Comparison of ENCODE assay signal across 38 cellular contexts in genomic region chrX:66098162-66098561, GRCh38. TPM values are rescaled to one million over a fixed set of nuclear protein-coding genes. Genes with fewer than 3 reads are reported as not detected.
"Had no signal": no experiment of that assay in that cellular context is flagged by ENCODE, and none has a peak within 500 bp of the region (broad histone marks: within the 10 kb centered on the region; RNA-seq: fewer than 3 reads in every experiment).

No MANE protein-coding gene starts in this region.

- H3K27ac ChIP-seq: ascending aorta, body of pancreas, brain microvascular endothelial cell, breast epithelium, VCaP had no signal

- H3K9me3 Mint-ChIP-seq: activated B cell treated with CpG ODN at 0.5 μM for 24 hours; activated CD8-positive, alpha-beta T cell treated with anti-CD3 and anti-CD28 coated beads for 36 hours; activated naive CD4-positive, alpha-beta T cell treated with anti-CD3 and anti-CD28 coated beads, Interleukin-2, amount 50 U/mL, for 24 hours; activated naive CD8-positive, alpha-beta T cell treated with anti-CD3 and anti-CD28 coated beads, Interleukin-2, amount 50 U/mL, for 24 hours; activated T-cell treated with anti-CD3 and anti-CD28 coated beads, Interleukin-2, amount 50 U/mL, for 4 hours; activated T-helper 1 cell treated with anti-CD3 and anti-CD28 coated beads, Interleukin-12 subunit alpha, Interleukin-12 subunit beta, Interleukin-2, Interleukin-4 antibody, amounts not matched to agents 30 ng/mL and 10 ng/mL and 1 ng/mL, durations not matched to agents 14 hours and 24 hours and 36 hours had no signal

- H3K9me3 ChIP-seq: ascending aorta, body of pancreas had no signal

- H3K4me1 Mint-ChIP-seq: activated B cell treated with CpG ODN at 0.5 μM for 24 hours; activated CD4-positive, alpha-beta T cell treated with anti-CD3 and anti-CD28 coated beads, Interleukin-2, amount 10 ng/mL, durations not matched to agents 24 days and 14 days; activated naive CD4-positive, alpha-beta T cell treated with anti-CD3 and anti-CD28 coated beads, Interleukin-2, amount 10 ng/mL, durations not matched to agents 7 days and 5 days; activated naive CD4-positive, alpha-beta T cell treated with anti-CD3 and anti-CD28 coated beads, Interleukin-2, amount 50 U/mL, for 24 hours; activated naive CD8-positive, alpha-beta T cell treated with anti-CD3 and anti-CD28 coated beads, Interleukin-2, amount 10 ng/mL, durations not matched to agents 7 days and 5 days; activated naive CD8-positive, alpha-beta T cell treated with anti-CD3 and anti-CD28 coated beads, Interleukin-2, amount 50 U/mL, for 24 hours had no signal

- DNase-seq: activated B cell treated with CpG ODN at 0.5 μM for 24 hours; activated CD4-positive, alpha-beta memory T cell treated with anti-CD3 and anti-CD28 coated beads for 36 hours; activated CD4-positive, alpha-beta T cell treated with anti-CD3 and anti-CD28 coated beads for 4 hours; activated CD4-positive, alpha-beta T cell treated with anti-CD3 and anti-CD28 coated beads, Interleukin-2, amount 10 ng/mL, durations not matched to agents 24 days and 14 days; activated CD4-positive, alpha-beta T cell treated with anti-CD3 and anti-CD28 coated beads, Interleukin-2, amount 50 U/mL, for 1 hour; activated CD4-positive, alpha-beta T cell treated with anti-CD3 and anti-CD28 coated beads, Interleukin-2, amount 50 U/mL, for 4 hours; activated CD4-positive, CD25-positive, alpha-beta regulatory T cell treated with anti-CD3 and anti-CD28 coated beads, Interleukin-2, amount 50 U/mL, for 72 hours; activated CD8-positive, alpha-beta memory T cell treated with anti-CD3 and anti-CD28 coated beads, Interleukin-2, amount 50 U/mL, for 4 hours; activated CD8-positive, alpha-beta T cell treated with anti-CD3 and anti-CD28 coated beads for 36 hours; activated effector memory CD4-positive, alpha-beta T cell treated with Interleukin-2 at 50 U/mL for 16 hours; activated gamma-delta T cell; activated naive CD4-positive, alpha-beta T cell treated with anti-CD3 and anti-CD28 coated beads, Interleukin-2, amount 10 ng/mL, durations not matched to agents 7 days and 5 days; activated naive CD4-positive, alpha-beta T cell treated with Interleukin-2 at 50 U/mL for 16 hours; activated naive CD8-positive, alpha-beta T cell treated with anti-CD3 and anti-CD28 coated beads, Interleukin-2, amount 10 ng/mL, durations not matched to agents 7 days and 5 days; activated naive CD8-positive, alpha-beta T cell treated with anti-CD3 and anti-CD28 coated beads, Interleukin-2, amount 50 U/mL, for 24 hours; activated T-cell treated with anti-CD3 and anti-CD28 coated beads for 4 hours; activated T-cell treated with anti-CD3 and anti-CD28 coated beads, Interleukin-2, amount 50 U/mL, for 1 hour; activated T-cell treated with anti-CD3 and anti-CD28 coated beads, Interleukin-2, amount 50 U/mL, for 4 hours; activated T-cell treated with anti-CD3 and anti-CD28 coated beads, Interleukin-2, amount 50 U/mL, for 72 hours; amygdala; anterior cingulate cortex; body of pancreas; brain microvascular endothelial cell; central memory CD4-positive, alpha-beta T cell; T-helper 1 cell; T-helper 2 cell; T-helper 9 cell had no signal

- H3K36me3 Mint-ChIP-seq: activated CD4-positive, alpha-beta memory T cell treated with anti-CD3 and anti-CD28 coated beads for 36 hours; activated naive CD4-positive, alpha-beta T cell treated with anti-CD3 and anti-CD28 coated beads, Interleukin-2, amount 10 ng/mL, durations not matched to agents 7 days and 5 days; activated naive CD4-positive, alpha-beta T cell treated with anti-CD3 and anti-CD28 coated beads, Interleukin-2, amount 50 U/mL, for 24 hours; activated naive CD8-positive, alpha-beta T cell had no signal

- H3K4me3 ChIP-seq: ascending aorta, body of pancreas, breast epithelium had no signal

- ATAC-seq: activated CD8-positive, alpha-beta T cell treated with anti-CD3 and anti-CD28 coated beads for 36 hours; activated naive CD8-positive, alpha-beta T cell treated with anti-CD3 and anti-CD28 coated beads, Interleukin-2, amount 50 U/mL, for 24 hours; activated T-cell treated with anti-CD3 and anti-CD28 coated beads, Interleukin-2, amount 50 U/mL, for 4 hours; body of pancreas had no signal

- H3K4me1 ChIP-seq: ascending aorta, body of pancreas, breast epithelium had no signal

- H3K27ac Mint-ChIP-seq: activated B cell treated with CpG ODN at 0.5 μM for 24 hours; activated CD4-positive, alpha-beta memory T cell treated with anti-CD3 and anti-CD28 coated beads for 36 hours; activated CD4-positive, alpha-beta T cell treated with anti-CD3 and anti-CD28 coated beads, Interleukin-2, amount 10 ng/mL, durations not matched to agents 24 days and 14 days; activated CD8-positive, alpha-beta T cell treated with anti-CD3 and anti-CD28 coated beads for 36 hours; activated naive CD4-positive, alpha-beta T cell treated with anti-CD3 and anti-CD28 coated beads, Interleukin-2, amount 10 ng/mL, durations not matched to agents 7 days and 5 days; activated naive CD4-positive, alpha-beta T cell treated with anti-CD3 and anti-CD28 coated beads, Interleukin-2, amount 50 U/mL, for 24 hours; activated naive CD8-positive, alpha-beta T cell; activated naive CD8-positive, alpha-beta T cell treated with anti-CD3 and anti-CD28 coated beads, Interleukin-2, amount 10 ng/mL, durations not matched to agents 7 days and 5 days; activated naive CD8-positive, alpha-beta T cell treated with anti-CD3 and anti-CD28 coated beads, Interleukin-2, amount 50 U/mL, for 24 hours; activated T-cell treated with anti-CD3 and anti-CD28 coated beads, Interleukin-2, amount 50 U/mL, for 72 hours; activated T-helper 1 cell treated with anti-CD3 and anti-CD28 coated beads, Interleukin-12 subunit alpha, Interleukin-12 subunit beta, Interleukin-2, Interleukin-4 antibody, amounts not matched to agents 30 ng/mL and 10 ng/mL and 1 ng/mL, durations not matched to agents 14 hours and 24 hours and 36 hours; activated T-helper 2 cell treated with anti-CD3 and anti-CD28 coated beads, Interferon-gamma antibody, Interleukin-2, Interleukin-4, amounts not matched to agents 10 μg/mL and 5 μg/mL and 100 μg/mL, durations not matched to agents 14 hours and 24 hours and 36 hours; T-helper 1 cell treated with Interleukin-12 subunit alpha and Interleukin-12 subunit beta and Interleukin-4 antibody, amounts not matched to agents 30 μg/mL and 1 μg/mL, for 36 hours; T-helper 2 cell treated with Interferon-gamma antibody and Interleukin-4, amounts not matched to agents 5 μg/mL and 100 μg/mL, for 36 hours had no signal

- H3K4me3 Mint-ChIP-seq: activated B cell treated with CpG ODN at 0.5 μM for 24 hours; activated CD4-positive, alpha-beta memory T cell treated with anti-CD3 and anti-CD28 coated beads for 36 hours; activated CD4-positive, alpha-beta T cell treated with anti-CD3 and anti-CD28 coated beads, Interleukin-2, amount 10 ng/mL, durations not matched to agents 24 days and 14 days; activated CD8-positive, alpha-beta T cell treated with anti-CD3 and anti-CD28 coated beads for 36 hours; activated naive CD4-positive, alpha-beta T cell treated with anti-CD3 and anti-CD28 coated beads, Interleukin-2, amount 10 ng/mL, durations not matched to agents 7 days and 5 days; activated naive CD4-positive, alpha-beta T cell treated with anti-CD3 and anti-CD28 coated beads, Interleukin-2, amount 50 U/mL, for 24 hours; activated naive CD8-positive, alpha-beta T cell; activated naive CD8-positive, alpha-beta T cell treated with anti-CD3 and anti-CD28 coated beads, Interleukin-2, amount 10 ng/mL, durations not matched to agents 7 days and 5 days; activated naive CD8-positive, alpha-beta T cell treated with anti-CD3 and anti-CD28 coated beads, Interleukin-2, amount 50 U/mL, for 24 hours; activated T-cell treated with anti-CD3 and anti-CD28 coated beads, Interleukin-2, amount 50 U/mL, for 4 hours; activated T-cell treated with anti-CD3 and anti-CD28 coated beads, Interleukin-2, amount 50 U/mL, for 72 hours; activated T-helper 1 cell treated with anti-CD3 and anti-CD28 coated beads, Interleukin-12 subunit alpha, Interleukin-12 subunit beta, Interleukin-2, Interleukin-4 antibody, amounts not matched to agents 30 ng/mL and 10 ng/mL and 1 ng/mL, durations not matched to agents 14 hours and 24 hours and 36 hours; T-helper 1 cell treated with Interleukin-12 subunit alpha and Interleukin-12 subunit beta and Interleukin-4 antibody, amounts not matched to agents 30 μg/mL and 1 μg/mL, for 36 hours; T-helper 2 cell treated with Interferon-gamma antibody and Interleukin-4, amounts not matched to agents 5 μg/mL and 100 μg/mL, for 36 hours had no signal

- FAIRE-seq: TTC549 had no signal

- H3K36me3 ChIP-seq: ascending aorta, brain microvascular endothelial cell, breast epithelium had no signal

- H3K27me3 ChIP-seq: ascending aorta, body of pancreas, brain microvascular endothelial cell, breast epithelium had no signal

- H3K27me3 Mint-ChIP-seq: activated B cell treated with CpG ODN at 0.5 μM for 24 hours; activated CD4-positive, alpha-beta memory T cell treated with anti-CD3 and anti-CD28 coated beads for 36 hours; activated CD4-positive, alpha-beta T cell treated with anti-CD3 and anti-CD28 coated beads, Interleukin-2, amount 10 ng/mL, durations not matched to agents 24 days and 14 days; activated CD8-positive, alpha-beta T cell treated with anti-CD3 and anti-CD28 coated beads for 36 hours; activated naive CD4-positive, alpha-beta T cell treated with anti-CD3 and anti-CD28 coated beads, Interleukin-2, amount 10 ng/mL, durations not matched to agents 7 days and 5 days; activated naive CD4-positive, alpha-beta T cell treated with anti-CD3 and anti-CD28 coated beads, Interleukin-2, amount 50 U/mL, for 24 hours; activated naive CD8-positive, alpha-beta T cell; activated naive CD8-positive, alpha-beta T cell treated with anti-CD3 and anti-CD28 coated beads, Interleukin-2, amount 10 ng/mL, durations not matched to agents 7 days and 5 days; activated naive CD8-positive, alpha-beta T cell treated with anti-CD3 and anti-CD28 coated beads, Interleukin-2, amount 50 U/mL, for 24 hours had no signal

RNA-seq across cellular contexts. Expression of gene VSIG4, which starts 58.3 kb away (rescaled TPM):
- total RNA-seq: activated B cell treated with CpG ODN at 0.5 μM for 24 hours; activated CD4-positive, alpha-beta memory T cell treated with anti-CD3 and anti-CD28 coated beads for 36 hours; activated CD4-positive, alpha-beta T cell treated with anti-CD3 and anti-CD28 coated beads, Interleukin-2, amount 10 ng/mL, durations not matched to agents 24 days and 14 days; activated CD8-positive, alpha-beta memory T cell treated with anti-CD3 and anti-CD28 coated beads for 36 hours; activated T-helper 1 cell treated with anti-CD3 and anti-CD28 coated beads, Interleukin-12 subunit alpha, Interleukin-12 subunit beta, Interleukin-2, Interleukin-4 antibody, amounts not matched to agents 30 ng/mL and 10 ng/mL and 1 ng/mL, durations not matched to agents 14 hours and 24 hours and 36 hours; activated T-helper 2 cell treated with anti-CD3 and anti-CD28 coated beads, Interferon-gamma antibody, Interleukin-2, Interleukin-4, amounts not matched to agents 10 μg/mL and 5 μg/mL and 100 μg/mL, durations not matched to agents 14 hours and 24 hours and 36 hours had no signal
